ENCODE assay signal across 8 cellular contexts in genomic region chr6:127737009-127737486, GRCh38.
A peak's percentile ranks its signal among the peaks of the same experiment; 100 is the strongest.
DNase-seq lines count a peak whose midpoint lies in the region; ATAC-seq and TF ChIP-seq lines count a peak whose summit lies in the region.

No MANE protein-coding gene starts in this region.

- H3K4me3 Mint-ChIP-seq in MCF 10A (ENCODE audit: unreplicated experiment): no peak overlapping the region

- in situ Hi-C loops in SK-MEL-5 (cut with HindIII; ENCODE audit: low pct_unique_long_range_greater_than_20kb, low sequenced_read_pairs): no loop called here

- DNase-seq in Ammon's horn (ENCODE audit: low spot score) (peak; percentile 83), NCI-H1105 (lab: John Stamatoyannopoulos, UW) (peak; percentile 73), SK-MEL-5 (ENCODE audit: low read depth, low spot score) (peak; percentile 80), MCF 10A (ENCODE audit: unreplicated experiment) (peak; percentile 77), inferior parietal cortex (ENCODE audit: extremely low spot score) (peak; percentile 88)
- peak in 2 of 3 donors; percentile 10 to 22 for DNase-seq in stimulated activated CD4-positive, alpha-beta T cell treated with anti-CD3 and anti-CD28 coated beads, TNF-alpha, amount 100 ng/mL, for 48 hours (ENCODE audit: low read depth in 3 of 3)

- H3K27ac Mint-ChIP-seq in MCF 10A (ENCODE audit: low read depth, unreplicated experiment): no peak overlapping the region

- no TSS peak for BruUV-seq in MCF 10A (replicated peaks; lab: Mats Ljungman, UMichigan)

- peaks cover 14% of the 10 kb centered on the region for H3K27me3 Mint-ChIP-seq in MCF 10A (ENCODE audit: insufficient read depth, unreplicated experiment)

- intact Hi-C loops in MCF 10A (cut with micrococcal nuclease): loop anchor here (1.0 to 5.0 kb wide), 5 partner anchors 120 to 1515 kb away; no protein-coding TSS in a partner anchor

- peak; percentile 70 for TF ChIP-seq CTCF in MCF 10A (IDR thresholded peaks at IDR 0.05; ENCODE audit: unreplicated experiment)

- no peaks in the 10 kb centered on the region for H3K4me1 Mint-ChIP-seq in MCF 10A (ENCODE audit: insufficient read depth, unreplicated experiment)

- no peaks in the 10 kb centered on the region for H3K9me3 Mint-ChIP-seq in MCF 10A (ENCODE audit: unreplicated experiment)

- no peaks in the 10 kb centered on the region for H3K36me3 Mint-ChIP-seq in MCF 10A (ENCODE audit: insufficient read depth, unreplicated experiment)

- CTCF ChIA-PET in MCF 10A (lab: Yijun Ruan, JAX): interaction anchor here (0.5 to 2.3 kb wide), 24 partner anchors 12 to 1513 kb away, joined by 3 to 11 read pairs (median 3); no protein-coding TSS in a partner anchor

- POLR2A ChIA-PET in MCF 10A (lab: Yijun Ruan, JAX): interaction anchor here (0.6 to 2.0 kb wide), 4 partner anchors 526 to 994 kb away, joined by 3 to 7 read pairs (median 6); partner anchors contain the start of gene PTPRK

- ATAC-seq in GM18508 (IDR thresholded peaks at IDR 0.05; ENCODE audit: insufficient read depth, unreplicated experiment): peak; percentile 91
- peak; percentile 89 for ATAC-seq in HG02870 (IDR thresholded peaks at IDR 0.05; ENCODE audit: unreplicated experiment)

Comparison
In these comparisons a context has a peak if more than half of its experiments do, and no peak if none do; other contexts are left out.
1. Peak in every context shown above with its lines: DNase-seq and ATAC-seq.
2. DNase-seq: peak in every context shown above with its lines; median percentile 88 in inferior parietal cortex; 83 in Ammon's horn; 80 in SK-MEL-5; 77 in MCF 10A; 73 in NCI-H1105; 16 in stimulated activated CD4-positive, alpha-beta T cell treated with anti-CD3 and anti-CD28 coated beads, TNF-alpha, amount 100 ng/mL, for 48 hours.